28 cellular contexts compared by ENCODE assay signal in the genomic region with DNA sequence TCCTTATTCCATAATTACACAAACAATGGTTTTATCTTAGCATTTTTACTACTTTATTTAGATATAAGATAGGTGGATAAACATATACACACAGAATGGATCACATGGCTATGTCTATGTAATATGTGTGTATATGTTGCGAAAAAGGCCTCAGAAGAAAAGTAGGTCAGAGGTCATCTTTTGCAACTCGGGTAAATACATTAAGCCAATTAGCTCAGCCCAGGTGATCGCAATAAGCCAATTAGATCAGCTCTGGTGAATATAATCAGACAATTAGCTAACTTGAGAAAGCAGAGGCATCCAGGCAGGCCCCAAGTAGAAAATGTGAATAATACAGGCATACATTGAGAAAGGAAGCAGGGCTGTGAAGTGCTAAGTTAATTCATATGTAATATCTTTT. TPM values are rescaled to one million over a fixed set of nuclear protein-coding genes. Genes with fewer than 3 reads are reported as not detected.
"Had no signal": no experiment of that assay in that cellular context is flagged by ENCODE, and none has a peak within 500 bp of the region (broad histone marks: within the 10 kb centered on the region; RNA-seq: fewer than 3 reads in every experiment).

No MANE protein-coding gene starts in this region.

- H3K79me2 ChIP-seq: hepatocyte had no signal

- H3K9me3 Mint-ChIP-seq: type B pancreatic cell had no signal

- H3K27ac Mint-ChIP-seq: activated B cell treated with CpG ODN at 0.5 μM for 24 hours; activated naive CD8-positive, alpha-beta T cell; naive thymus-derived CD4-positive, alpha-beta T cell; stimulated activated effector memory CD8-positive, alpha-beta T cell treated with anti-CD3 and anti-CD28 coated beads, Interleukin-12 subunit alpha, Interleukin-12 subunit beta, amount 100 ng/mL, for 72 hours; stimulated activated naive CD8-positive, alpha-beta T cell treated with anti-CD3 and anti-CD28 coated beads, Interleukin-15, amount 100 ng/mL, for 72 hours; T-helper 17 cell; type B pancreatic cell had no signal

- H3K9me3 ChIP-seq: uterus had no signal

- H3K27me3 Mint-ChIP-seq: T-helper 17 cell, type B pancreatic cell had no signal

- H3K4me3 ChIP-seq: gastroesophageal sphincter, hepatocyte, sigmoid colon, uterus had no signal

- H3K4me1 Mint-ChIP-seq: activated B cell treated with CpG ODN at 0.5 μM for 24 hours; stimulated activated effector memory CD8-positive, alpha-beta T cell treated with anti-CD3 and anti-CD28 coated beads, Interleukin-12 subunit alpha, Interleukin-12 subunit beta, amount 100 ng/mL, for 72 hours; stimulated activated naive CD8-positive, alpha-beta T cell treated with anti-CD3 and anti-CD28 coated beads, Interleukin-15, amount 100 ng/mL, for 72 hours; T-helper 17 cell had no signal

- H3K4me1 ChIP-seq: gastroesophageal sphincter, sigmoid colon, uterus had no signal

- H3K27me3 ChIP-seq: gastroesophageal sphincter, hepatocyte, sigmoid colon, uterus had no signal

- ATAC-seq: gastroesophageal sphincter; left ventricle myocardium superior; naive thymus-derived CD4-positive, alpha-beta T cell; stimulated activated effector memory CD8-positive, alpha-beta T cell treated with anti-CD3 and anti-CD28 coated beads, Interleukin-12 subunit alpha, Interleukin-12 subunit beta, amount 100 ng/mL, for 72 hours; stimulated activated naive CD8-positive, alpha-beta T cell treated with anti-CD3 and anti-CD28 coated beads, Interleukin-15, amount 100 ng/mL, for 72 hours; T-helper 17 cell had no signal

- DNase-seq: activated B cell treated with CpG ODN at 0.5 μM for 24 hours; activated CD4-positive, alpha-beta T cell treated with anti-CD3 and anti-CD28 coated beads for 4 hours; activated CD4-positive, alpha-beta T cell treated with anti-CD3 and anti-CD28 coated beads, Interleukin-2, amount 50 U/mL, for 4 hours; activated effector memory CD4-positive, alpha-beta T cell treated with Interleukin-2 at 50 U/mL for 16 hours; activated naive CD4-positive, alpha-beta T cell treated with Interleukin-2 at 50 U/mL for 16 hours; activated T-cell treated with anti-CD3 and anti-CD28 coated beads for 4 hours; anterior cingulate cortex; effector CD8-positive, alpha-beta T cell; islet precursor cell; left ventricle myocardium superior; midbrain; naive thymus-derived CD4-positive, alpha-beta T cell; posterior cingulate gyrus; sigmoid colon; small intestine; stimulated activated CD4-positive, alpha-beta T cell treated with anti-CD3 and anti-CD28 coated beads, Interleukin-4, amount 100 ng/mL, for 24 hours; stimulated activated naive CD8-positive, alpha-beta T cell treated with anti-CD3 and anti-CD28 coated beads, Interleukin-15, amount 100 ng/mL, for 72 hours; substantia nigra; T-helper 17 cell; T1000; uterus had no signal

- H3K36me3 ChIP-seq: gastroesophageal sphincter, sigmoid colon, uterus had no signal

- H3K36me3 Mint-ChIP-seq: activated naive CD8-positive, alpha-beta T cell; stimulated activated effector memory CD8-positive, alpha-beta T cell treated with anti-CD3 and anti-CD28 coated beads, Interleukin-12 subunit alpha, Interleukin-12 subunit beta, amount 100 ng/mL, for 72 hours; type B pancreatic cell had no signal

- H3K27ac ChIP-seq: gastroesophageal sphincter, hepatocyte, sigmoid colon, uterus had no signal

- H3K4me3 Mint-ChIP-seq: activated B cell treated with CpG ODN at 0.5 μM for 24 hours; activated naive CD8-positive, alpha-beta T cell; naive thymus-derived CD4-positive, alpha-beta T cell; stimulated activated effector memory CD8-positive, alpha-beta T cell treated with anti-CD3 and anti-CD28 coated beads, Interleukin-12 subunit alpha, Interleukin-12 subunit beta, amount 100 ng/mL, for 72 hours; stimulated activated naive CD8-positive, alpha-beta T cell treated with anti-CD3 and anti-CD28 coated beads, Interleukin-15, amount 100 ng/mL, for 72 hours; T-helper 17 cell; type B pancreatic cell had no signal

- H2AFZ ChIP-seq: hepatocyte had no signal

- H3K4me2 ChIP-seq: hepatocyte had no signal

RNA-seq across cellular contexts. Expression of a gene that starts 24.3 kb away (rescaled TPM):
- total RNA-seq: dermis microvascular lymphatic vessel endothelial cell, lung microvascular endothelial cell had no signal
